31 cellular contexts compared by ENCODE assay signal in the genomic region with DNA sequence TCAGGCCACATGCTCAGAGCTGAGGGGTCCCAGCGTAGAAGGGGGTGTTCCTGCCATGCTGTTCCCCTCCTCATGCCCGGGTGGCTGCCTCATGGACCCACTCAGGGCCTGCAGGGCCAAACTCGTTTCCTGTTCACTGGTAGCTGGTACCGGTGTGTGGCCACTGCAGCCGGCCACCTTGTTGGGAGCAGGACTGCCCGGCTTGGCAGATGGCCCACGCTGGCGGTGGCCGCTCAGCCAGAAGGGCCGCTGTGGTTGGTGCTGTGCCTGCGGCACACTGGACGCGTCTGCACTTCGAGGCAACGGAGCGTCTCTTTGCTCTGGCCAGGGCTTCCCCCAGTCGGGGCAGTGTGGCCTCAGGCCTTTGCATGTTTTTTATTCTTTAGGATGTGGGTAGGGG. TPM values are rescaled to one million over a fixed set of nuclear protein-coding genes. Genes with fewer than 3 reads are reported as not detected.
"Had no signal": no experiment of that assay in that cellular context is flagged by ENCODE, and none has a peak within 500 bp of the region (broad histone marks: within the 10 kb centered on the region; RNA-seq: fewer than 3 reads in every experiment).

No MANE protein-coding gene starts in this region.

- H3K36me3 Mint-ChIP-seq: activated naive CD4-positive, alpha-beta T cell treated with anti-CD3 and anti-CD28 coated beads, Interleukin-2, amount 50 U/mL, for 72 hours had no signal

- H3K27me3 ChIP-seq: brain microvascular endothelial cell, cardiac muscle cell, MG63, Peyer's patch had no signal

- DNase-seq: activated B cell treated with CpG ODN at 0.5 μM for 24 hours; activated CD4-positive, alpha-beta T cell treated with anti-CD3 and anti-CD28 coated beads for 1 hour; activated CD4-positive, alpha-beta T cell treated with anti-CD3 and anti-CD28 coated beads, Interleukin-2, amount 10 ng/mL, durations not matched to agents 24 days and 14 days; activated CD4-positive, alpha-beta T cell treated with anti-CD3 and anti-CD28 coated beads, Interleukin-2, amount 50 U/mL, for 48 hours; activated CD8-positive, alpha-beta memory T cell treated with anti-CD3 and anti-CD28 coated beads for 24 hours; activated effector memory CD4-positive, alpha-beta T cell treated with anti-CD3 and anti-CD28 coated beads, Interleukin-2, amount 50 U/mL, for 16 hours; activated naive CD4-positive, alpha-beta T cell treated with Interleukin-2 at 50 U/mL for 16 hours; activated naive CD8-positive, alpha-beta T cell treated with anti-CD3 and anti-CD28 coated beads, Interleukin-2, amount 50 U/mL, for 24 hours; activated T-cell treated with anti-CD3 and anti-CD28 coated beads, Interleukin-2, amount 50 U/mL, for 4 hours; amniotic stem cell; brain microvascular endothelial cell; MG63; MV-4-11; NCI-H1092 treated with DMSO at 0.1 percent for 48 hours; NCI-H1417 treated with DMSO at 0.1 percent for 48 hours; NCI-H1694; NCI-H2029; NCI-H2107; NCI-H2171 treated with DMSO at 0.1 percent for 48 hours; NCI-H226; NCI-H526; NCI-H774; OCI-M1; Peyer's patch; SIG-M5; T-helper 17 cell; T1000 had no signal

- H3K27ac ChIP-seq: brain microvascular endothelial cell, cardiac muscle cell, Peyer's patch had no signal

- H3K9me3 Mint-ChIP-seq: activated B cell treated with CpG ODN at 0.5 μM for 24 hours; activated CD4-positive, alpha-beta T cell treated with anti-CD3 and anti-CD28 coated beads, Interleukin-2, amount 10 ng/mL, durations not matched to agents 24 days and 14 days; activated naive CD4-positive, alpha-beta T cell treated with anti-CD3 and anti-CD28 coated beads, Interleukin-2, amount 50 U/mL, for 72 hours; activated naive CD8-positive, alpha-beta T cell treated with anti-CD3 and anti-CD28 coated beads, Interleukin-2, amount 50 U/mL, for 24 hours; activated T-cell treated with anti-CD3 and anti-CD28 coated beads, Interleukin-2, amount 50 U/mL, for 4 hours had no signal

- H3K27me3 Mint-ChIP-seq: activated B cell treated with CpG ODN at 0.5 μM for 24 hours; activated CD4-positive, alpha-beta T cell treated with anti-CD3 and anti-CD28 coated beads, Interleukin-2, amount 10 ng/mL, durations not matched to agents 24 days and 14 days; activated naive CD8-positive, alpha-beta T cell treated with anti-CD3 and anti-CD28 coated beads, Interleukin-2, amount 50 U/mL, for 24 hours; T-helper 17 cell had no signal

- ATAC-seq: activated naive CD4-positive, alpha-beta T cell treated with anti-CD3 and anti-CD28 coated beads, Interleukin-2, amount 50 U/mL, for 72 hours; activated naive CD8-positive, alpha-beta T cell treated with anti-CD3 and anti-CD28 coated beads, Interleukin-2, amount 50 U/mL, for 24 hours; activated T-cell treated with anti-CD3 and anti-CD28 coated beads, Interleukin-2, amount 50 U/mL, for 4 hours; T-helper 17 cell had no signal

- H3K4me3 ChIP-seq: cardiac muscle cell, MG63, Peyer's patch had no signal

- H3K4me1 ChIP-seq: Peyer's patch had no signal

- H3K27ac Mint-ChIP-seq: activated B cell treated with CpG ODN at 0.5 μM for 24 hours; activated CD4-positive, alpha-beta T cell treated with anti-CD3 and anti-CD28 coated beads, Interleukin-2, amount 10 ng/mL, durations not matched to agents 24 days and 14 days had no signal

- H3K4me3 Mint-ChIP-seq: activated B cell treated with CpG ODN at 0.5 μM for 24 hours had no signal

- H3K9me3 ChIP-seq: MG63, Peyer's patch had no signal

- H3K4me1 Mint-ChIP-seq: activated B cell treated with CpG ODN at 0.5 μM for 24 hours had no signal

RNA-seq across cellular contexts. Expression of a gene that starts 10.0 kb away (rescaled TPM):
- total RNA-seq: activated B cell treated with CpG ODN at 0.5 μM for 24 hours; activated CD4-positive, alpha-beta T cell treated with anti-CD3 and anti-CD28 coated beads, Interleukin-2, amount 10 ng/mL, durations not matched to agents 24 days and 14 days; activated T-cell treated with anti-CD3 and anti-CD28 coated beads, Interleukin-2, amount 50 U/mL, for 4 hours; cardiac muscle cell; chondrocyte; Peyer's patch had no signal

RNA-seq across cellular contexts. Expression of a gene that starts 28.7 kb away (rescaled TPM):
- total RNA-seq: activated B cell treated with CpG ODN at 0.5 μM for 24 hours; activated CD4-positive, alpha-beta T cell treated with anti-CD3 and anti-CD28 coated beads, Interleukin-2, amount 10 ng/mL, durations not matched to agents 24 days and 14 days; activated naive CD4-positive, alpha-beta T cell treated with anti-CD3 and anti-CD28 coated beads, Interleukin-2, amount 50 U/mL, for 72 hours; activated T-cell treated with anti-CD3 and anti-CD28 coated beads, Interleukin-2, amount 50 U/mL, for 4 hours; cardiac muscle cell; NCI-H460; Peyer's patch; T-helper 17 cell had no signal
- polyA plus RNA-seq: cardiac muscle cell had no signal

RNA-seq across cellular contexts. Expression of a gene that starts 47.2 kb away (rescaled TPM):
- total RNA-seq: activated B cell treated with CpG ODN at 0.5 μM for 24 hours; activated CD4-positive, alpha-beta T cell treated with anti-CD3 and anti-CD28 coated beads, Interleukin-2, amount 10 ng/mL, durations not matched to agents 24 days and 14 days; activated T-cell treated with anti-CD3 and anti-CD28 coated beads, Interleukin-2, amount 50 U/mL, for 4 hours; Peyer's patch; T-helper 17 cell had no signal
- polyA plus RNA-seq: cardiac muscle cell had no signal
